Comparison of ENCODE assay signal across 1 cellular context in genomic region chr11:13939952-13940610, GRCh38.
TF ChIP-seq lines count a peak whose summit lies in the region.

No MANE protein-coding gene starts in this region.

TF ChIP-seq in HepG2, 621 proteins besides CTCF, POLR2A, EP300 and RAD21:
- TF ChIP-seq ZNF34 (CRISPR knock-in tag; IDR thresholded peaks at IDR 0.05; ENCODE audit: borderline replicate concordance): no peak
- no peak for TF ChIP-seq ZSCAN25 (CRISPR knock-in tag; IDR thresholded peaks at IDR 0.05)
- TF ChIP-seq NFIB (CRISPR knock-in tag; IDR thresholded peaks at IDR 0.05; ENCODE audit: borderline replicate concordance): no peak
- TF ChIP-seq TFE3 (CRISPR knock-in tag; IDR thresholded peaks at IDR 0.05): no peak
- TF ChIP-seq HDAC6 (IDR thresholded peaks at IDR 0.05; ENCODE audit: low read depth, low read length): no peak
- TF ChIP-seq FOXA1 (IDR thresholded peaks at IDR 0.05): no peak
- TF ChIP-seq FOXA1 (CRISPR knock-in tag; IDR thresholded peaks at IDR 0.05): no peak
- no peak for TF ChIP-seq ZNF577 (CRISPR knock-in tag; IDR thresholded peaks at IDR 0.05; ENCODE audit: borderline replicate concordance, low read depth)
- TF ChIP-seq DNMT1 (CRISPR knock-in tag; IDR thresholded peaks at IDR 0.05): no peak
- no peak for TF ChIP-seq ZSCAN21 (CRISPR knock-in tag; IDR thresholded peaks at IDR 0.05; ENCODE audit: borderline replicate concordance)
- TF ChIP-seq ZGPAT (CRISPR knock-in tag; IDR thresholded peaks at IDR 0.05): no peak
- no peak for TF ChIP-seq SNAPC2 (CRISPR knock-in tag; IDR thresholded peaks at IDR 0.05)
- TF ChIP-seq ZBTB8A (CRISPR knock-in tag; IDR thresholded peaks at IDR 0.05; ENCODE audit: borderline replicate concordance, low read depth): no peak
- TF ChIP-seq GABPA (IDR thresholded peaks at IDR 0.05; ENCODE audit: low read depth, low read length): no peak
- no peak for TF ChIP-seq GABPA (CRISPR knock-in tag; IDR thresholded peaks at IDR 0.05; ENCODE audit: low read depth)
- TF ChIP-seq ELF1 (CRISPR knock-in tag; IDR thresholded peaks at IDR 0.05): no peak
- TF ChIP-seq KAT2B (IDR thresholded peaks at IDR 0.05; ENCODE audit: borderline replicate concordance, low read depth, low read length): no peak
TF ChIP-seq in HepG2: peak in this region for 0.
